Comparison of ENCODE assay signal across 11 cellular contexts in the genomic region with DNA sequence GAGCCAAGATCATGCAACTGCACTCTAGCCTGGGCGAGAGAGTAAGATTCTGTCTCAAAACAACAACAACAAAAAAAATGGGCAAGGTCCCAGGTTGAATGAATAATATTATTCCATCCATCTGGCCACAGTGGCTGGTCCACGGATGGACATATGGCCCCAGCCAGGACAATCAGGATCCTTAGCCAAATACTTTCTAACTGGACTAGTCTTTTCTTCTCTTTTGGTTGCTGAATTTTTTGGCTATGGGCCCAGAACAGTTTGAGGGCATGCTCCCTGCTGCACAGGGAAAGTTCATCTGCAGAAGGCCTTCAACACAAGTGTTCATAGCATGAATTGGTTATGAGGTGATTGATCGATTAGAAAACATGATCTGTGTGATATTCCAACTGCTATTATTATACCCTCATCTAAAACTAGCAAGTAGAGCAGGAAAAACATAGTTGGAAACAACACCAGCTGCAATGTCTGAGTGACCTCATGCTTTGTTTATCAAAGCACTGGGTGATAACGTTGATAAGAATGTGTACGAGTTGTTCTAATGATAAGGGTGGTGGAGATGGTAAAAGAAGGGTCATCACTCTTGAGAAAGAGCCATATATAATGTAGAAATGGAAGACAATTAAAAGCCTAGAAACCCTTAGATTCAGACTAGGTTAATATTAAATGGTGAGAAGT. TPM values are rescaled to one million over a fixed set of nuclear protein-coding genes. Genes with fewer than 3 reads are reported as not detected.
DNase-seq lines count a peak whose midpoint lies in the region; ATAC-seq, FAIRE-seq and TF ChIP-seq lines count a peak whose summit lies in the region.
"Had no signal": no experiment of that assay in that cellular context is flagged by ENCODE, and none has a peak within 500 bp of the region (broad histone marks: within the 10 kb centered on the region; RNA-seq: fewer than 3 reads in every experiment).

No MANE protein-coding gene starts in this region.

- H3K27me3 Mint-ChIP-seq in astrocyte (ENCODE audit: low read depth, unreplicated experiment) = no peaks in the 10 kb centered on the region
- H3K27me3 Mint-ChIP-seq in activated T-helper 2 cell treated with anti-CD3 and anti-CD28 coated beads, Interferon-gamma antibody, Interleukin-2, Interleukin-4, amounts not matched to agents 10 μg/mL and 5 μg/mL and 100 μg/mL, durations not matched to agents 14 hours and 24 hours and 36 hours (ENCODE audit: low read depth) = no peaks in the 10 kb centered on the region

- 21 to 34% (median 26%) methylated on average over 5 of the region's 5 CpGs for WGBS in heart left ventricle, 4 donors

- H4K20me1 ChIP-seq in astrocyte (ENCODE audit: insufficient read depth, low read length) = no peaks in the 10 kb centered on the region

- no peaks in the 10 kb centered on the region for H3K79me2 ChIP-seq in astrocyte (ENCODE audit: insufficient read depth, low read length)

- POLR2A ChIA-PET in HEK293 (lab: Yijun Ruan, JAX) = no interaction called here

- no peak overlapping the region for H3K4me3 Mint-ChIP-seq in astrocyte (ENCODE audit: unreplicated experiment)
- H3K4me3 Mint-ChIP-seq in activated T-helper 2 cell treated with anti-CD3 and anti-CD28 coated beads, Interferon-gamma antibody, Interleukin-2, Interleukin-4, amounts not matched to agents 10 μg/mL and 5 μg/mL and 100 μg/mL, durations not matched to agents 14 hours and 24 hours and 36 hours (ENCODE audit: low read depth) = no peak overlapping the region
- H3K4me3 Mint-ChIP-seq: CD4-positive, alpha-beta memory T cell had no signal

- H3K4me2 ChIP-seq in astrocyte (ENCODE audit: low read length) = no peak overlapping the region

- no peak overlapping the region for H3K27ac ChIP-seq in HEK293 (ENCODE audit: extremely low read depth, low read depth, low read length)
- H3K27ac ChIP-seq in astrocyte (ENCODE audit: low read depth, low read length) = no peak overlapping the region
- peak overlapping the region in 10 of 12 donors; percentile 5 to 63 (median 37) for H3K27ac ChIP-seq in heart left ventricle

- FAIRE-seq in astrocyte (lab: Jason Lieb, UNC) = no peak
- FAIRE-seq: TTC549 had no signal

- intact Hi-C loops in heart left ventricle (cut with DNase I) = loop anchor here in 2 of 10 donors (10.0 kb wide), 1 partner anchor 47 kb away; a partner anchor contains a TSS
- intact Hi-C loops in activated T-helper 2 cell treated with anti-CD3 and anti-CD28 coated beads, Interferon-gamma antibody, Interleukin-2, Interleukin-4, amounts not matched to agents 10 μg/mL and 5 μg/mL and 100 μg/mL, durations not matched to agents 14 hours and 24 hours and 36 hours (cut with micrococcal nuclease) = no loop called here

- ATAC-seq in heart left ventricle = peak; percentile 16 to 61 (median 48)
- no peak for ATAC-seq in HG02884 (IDR thresholded peaks at IDR 0.05; ENCODE audit: unreplicated experiment)

- no peak overlapping the region for H2AFZ ChIP-seq in astrocyte (ENCODE audit: low read depth, low read length)

- H3K27me3 ChIP-seq in astrocyte (ENCODE audit: insufficient read depth, low read length) (no peaks in the 10 kb centered on the region), heart left ventricle (no peaks in the 10 kb centered on the region)

- DNase-seq in astrocyte (ENCODE audit: low read depth) (peak; percentile 3), heart left ventricle (peak in 2 of 5 donors; percentile 14 to 29), pulmonary artery endothelial cell (ENCODE audit: low read depth, low spot score) (peak; percentile 19), islet precursor cell (no peak)
- DNase-seq in activated T-helper 2 cell treated with anti-CD3 and anti-CD28 coated beads, Interferon-gamma antibody, Interleukin-2, Interleukin-4, amounts not matched to agents 10 μg/mL and 5 μg/mL and 100 μg/mL, durations not matched to agents 14 hours and 24 hours and 36 hours (ENCODE audit: low spot score) = no peak
- no peak for DNase-seq in activated CD4-positive, alpha-beta T cell treated with anti-CD3 and anti-CD28 coated beads for 1 hour
- DNase-seq: CD4-positive, alpha-beta memory T cell; stimulated activated CD4-positive, alpha-beta T cell treated with anti-CD3 and anti-CD28 coated beads, Interleukin-15, amount 100 ng/mL, for 24 hours had no signal

- H3K4me1 ChIP-seq in HEK293 (ENCODE audit: control insufficient read depth, insufficient read depth, low read length) (no peaks in the 10 kb centered on the region), astrocyte (ENCODE audit: insufficient read depth, low read length) (no peaks in the 10 kb centered on the region), heart left ventricle (peaks cover 0 to 29% (median 9%) of the 10 kb centered on the region in 12 donors)

- H3K4me1 Mint-ChIP-seq in astrocyte (ENCODE audit: low read depth, unreplicated experiment) = peaks cover 3% of the 10 kb centered on the region
- no peaks in the 10 kb centered on the region for H3K4me1 Mint-ChIP-seq in activated T-helper 2 cell treated with anti-CD3 and anti-CD28 coated beads, Interferon-gamma antibody, Interleukin-2, Interleukin-4, amounts not matched to agents 10 μg/mL and 5 μg/mL and 100 μg/mL, durations not matched to agents 14 hours and 24 hours and 36 hours (ENCODE audit: low read depth)
- H3K4me1 Mint-ChIP-seq: CD4-positive, alpha-beta memory T cell had no signal

- TF ChIP-seq POLR2A in heart left ventricle (IDR thresholded peaks at IDR 0.05) = no peak

- CTCF ChIA-PET in HEK293 (lab: Yijun Ruan, JAX) = no interaction called here

- H3K36me3 ChIP-seq in HEK293 (ENCODE audit: control insufficient read depth in 2 of 2, insufficient read depth in 1 of 2, low read length in 2 of 2) = no peaks in the 10 kb centered on the region
- no peaks in the 10 kb centered on the region for H3K36me3 ChIP-seq in astrocyte (ENCODE audit: insufficient read depth, low read length)
- no peaks in the 10 kb centered on the region for H3K36me3 ChIP-seq in heart left ventricle

- peaks cover 1% of the 10 kb centered on the region for H3K36me3 Mint-ChIP-seq in astrocyte (ENCODE audit: low read depth, unreplicated experiment)
- H3K36me3 Mint-ChIP-seq in activated T-helper 2 cell treated with anti-CD3 and anti-CD28 coated beads, Interferon-gamma antibody, Interleukin-2, Interleukin-4, amounts not matched to agents 10 μg/mL and 5 μg/mL and 100 μg/mL, durations not matched to agents 14 hours and 24 hours and 36 hours (ENCODE audit: low read depth) = no peaks in the 10 kb centered on the region

- TF ChIP-seq CTCF in HEK293 (tag by site-specific recombination; IDR thresholded peaks at IDR 0.05) (no peak), astrocyte (IDR thresholded peaks at IDR 0.05; ENCODE audit: insufficient read depth, low read depth, low read length) (no peak), heart left ventricle (IDR thresholded peaks at IDR 0.05) (no peak)

- no peak overlapping the region for H3K27ac Mint-ChIP-seq in astrocyte (ENCODE audit: unreplicated experiment)
- no peak overlapping the region for H3K27ac Mint-ChIP-seq in activated T-helper 2 cell treated with anti-CD3 and anti-CD28 coated beads, Interferon-gamma antibody, Interleukin-2, Interleukin-4, amounts not matched to agents 10 μg/mL and 5 μg/mL and 100 μg/mL, durations not matched to agents 14 hours and 24 hours and 36 hours
- H3K27ac Mint-ChIP-seq: CD4-positive, alpha-beta memory T cell had no signal

- H3K4me3 ChIP-seq in HEK293 (ENCODE audit: low read depth, low read length) = no peak overlapping the region
- H3K4me3 ChIP-seq in astrocyte (ENCODE audit: insufficient read depth, low read depth, low read length) = no peak overlapping the region
- H3K4me3 ChIP-seq in heart left ventricle = no peak overlapping the region

- no peak overlapping the region for H3K9ac ChIP-seq in astrocyte (ENCODE audit: low read length)

- H3K9me3 Mint-ChIP-seq in astrocyte (ENCODE audit: unreplicated experiment) = peaks cover 14% of the 10 kb centered on the region
- peaks cover 5% of the 10 kb centered on the region for H3K9me3 Mint-ChIP-seq in activated T-helper 2 cell treated with anti-CD3 and anti-CD28 coated beads, Interferon-gamma antibody, Interleukin-2, Interleukin-4, amounts not matched to agents 10 μg/mL and 5 μg/mL and 100 μg/mL, durations not matched to agents 14 hours and 24 hours and 36 hours

- H3K9me3 ChIP-seq in HEK293 (ENCODE audit: control insufficient read depth, insufficient read depth, low read depth, low read length) (no peaks in the 10 kb centered on the region), astrocyte (ENCODE audit: insufficient read depth, low read depth, low read length) (no peaks in the 10 kb centered on the region), heart left ventricle (no peaks in the 10 kb centered on the region)

TF ChIP-seq in HEK293, 187 proteins besides CTCF, POLR2A, EP300 and RAD21 (continues in another document):
- TF ChIP-seq ZXDB (tag by site-specific recombination; IDR thresholded peaks at IDR 0.05) = 0 out of 2 replicates have a peak, but pooled peaks have one; percentile 36
- TF ChIP-seq ZNF433 (tag by site-specific recombination; IDR thresholded peaks at IDR 0.05; ENCODE audit: low read depth) = no peak
- peak; percentile 37; the same call in 1 of the 2 replicates for TF ChIP-seq ZBTB21 (tag by site-specific recombination; IDR thresholded peaks at IDR 0.05)

RNA-seq across cellular contexts. Expression of a gene that starts 47.8 kb away (rescaled TPM):
- total RNA-seq in astrocyte (21.4 and 21.5 TPM in 2 replicates), heart left ventricle (10 to 100 TPM; 37.9 to 75.4 (median 55.3) TPM), pulmonary artery endothelial cell (18.7 and 19.6 TPM in 2 replicates)
- 10 to 100 TPM; 28.8 to 50.2 TPM for polyA plus RNA-seq in heart left ventricle
- 12.4 and 12.7 TPM in 2 replicates for total RNA-seq in activated T-helper 2 cell treated with anti-CD3 and anti-CD28 coated beads, Interferon-gamma antibody, Interleukin-2, Interleukin-4, amounts not matched to agents 10 μg/mL and 5 μg/mL and 100 μg/mL, durations not matched to agents 14 hours and 24 hours and 36 hours

RNA-seq across cellular contexts. Expression of a gene that starts 48.6 kb away (rescaled TPM):
- 31.3 and 33.6 TPM in 2 replicates for total RNA-seq in astrocyte
- total RNA-seq in heart left ventricle = 100 to 1,000 TPM in 4 of 9 donors, 10 to 100 TPM in 5; 56.2 to 148 (median 91.7) TPM
- polyA plus RNA-seq in heart left ventricle = 10 to 100 TPM; 29.9 to 62.6 TPM
- total RNA-seq in pulmonary artery endothelial cell = 49.1 and 61.4 TPM in 2 replicates
- total RNA-seq in activated T-helper 2 cell treated with anti-CD3 and anti-CD28 coated beads, Interferon-gamma antibody, Interleukin-2, Interleukin-4, amounts not matched to agents 10 μg/mL and 5 μg/mL and 100 μg/mL, durations not matched to agents 14 hours and 24 hours and 36 hours = 36.6 and 38.1 TPM in 2 replicates

Comparison
In these comparisons a context has a peak if more than half of its experiments do, and no peak if none do; other contexts are left out.
1. H3K27ac ChIP-seq: peak in heart left ventricle (10 of 12); none in HEK293 (single experiment) and astrocyte (single experiment).
2. DNase-seq: peak in astrocyte (single experiment) and pulmonary artery endothelial cell (single experiment); none in activated T-helper 2 cell treated with anti-CD3 and anti-CD28 coated beads, Interferon-gamma antibody, Interleukin-2, Interleukin-4, amounts not matched to agents 10 μg/mL and 5 μg/mL and 100 μg/mL, durations not matched to agents 14 hours and 24 hours and 36 hours (single experiment), islet precursor cell (single experiment) and activated CD4-positive, alpha-beta T cell treated with anti-CD3 and anti-CD28 coated beads for 1 hour (single experiment).